9 cellular contexts compared by ENCODE assay signal in the genomic region with DNA sequence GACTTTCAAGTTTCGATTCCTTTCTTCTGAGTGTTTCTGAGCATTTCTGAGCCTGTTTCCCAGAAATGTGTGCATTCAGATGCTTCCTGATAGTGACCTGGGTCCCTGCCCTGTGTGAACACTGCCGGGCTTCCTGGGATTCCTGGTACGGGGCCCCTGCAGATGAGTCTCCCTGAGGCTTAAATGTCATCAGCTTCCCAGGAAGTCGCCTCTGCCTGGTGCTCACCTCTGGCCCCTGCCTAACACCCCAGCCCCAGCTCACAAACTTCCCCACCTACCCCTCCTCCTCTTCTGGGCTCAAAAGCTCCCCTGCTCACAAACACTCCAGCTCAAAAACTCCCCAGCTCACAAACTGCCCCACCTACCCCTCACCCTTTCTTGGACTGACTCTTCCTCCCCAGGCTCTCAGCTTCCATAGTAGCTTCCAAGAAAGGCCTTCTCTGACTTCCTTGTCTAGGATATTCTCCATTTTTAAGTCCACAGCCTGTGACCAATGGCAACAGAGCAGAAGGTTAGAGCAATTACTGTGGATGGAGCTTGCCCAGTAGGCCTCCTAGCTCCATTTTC. TPM values are rescaled to one million over a fixed set of nuclear protein-coding genes. Genes with fewer than 3 reads are reported as not detected.
DNase-seq lines count a peak whose midpoint lies in the region; ATAC-seq and TF ChIP-seq lines count a peak whose summit lies in the region.
"Had no signal": no experiment of that assay in that cellular context is flagged by ENCODE, and none has a peak within 500 bp of the region (broad histone marks: within the 10 kb centered on the region; RNA-seq: fewer than 3 reads in every experiment).

No MANE protein-coding gene starts in this region.

- H3K36me3 Mint-ChIP-seq in activated T-helper 17 cell treated with anti-CD3 and anti-CD28 coated beads, Interleukin-2, amount 50 U/mL, for 72 hours (ENCODE audit: low read depth): no peaks in the 10 kb centered on the region

- H3K27ac Mint-ChIP-seq in activated T-helper 17 cell treated with anti-CD3 and anti-CD28 coated beads, Interleukin-2, amount 50 U/mL, for 72 hours: peak overlapping the region; percentile 31

- peak overlapping the region; percentile 55 for H3K4me2 ChIP-seq in hepatocyte
- H3K4me2 ChIP-seq in OCI-LY7 (ENCODE audit: low read length): no peak overlapping the region
- H3K4me2 ChIP-seq: KMS-11 had no signal

- POLR2A ChIA-PET in OCI-LY7 (lab: Charles Lee): no interaction called here

- intact Hi-C loops in stomach (cut with DNase I; ENCODE audit: low total_unique reads): no loop called here
- intact Hi-C loops in OCI-LY7 (cut with micrococcal nuclease; ENCODE audit: unreplicated experiment): no loop called here

- H3K4me3 Mint-ChIP-seq in activated T-helper 17 cell treated with anti-CD3 and anti-CD28 coated beads, Interleukin-2, amount 50 U/mL, for 72 hours: no peak overlapping the region

- H3K27ac ChIP-seq in hepatocyte (peak overlapping the region; percentile 91), stomach (peak overlapping the region in 4 of 5 donors; percentile 59 to 71 (median 60)), OCI-LY7 (ENCODE audit: low read depth, low read length, poor library complexity, severe bottlenecking) (no peak overlapping the region)
- H3K27ac ChIP-seq: KMS-11 had no signal

- TF ChIP-seq EP300 in stomach (IDR thresholded peaks at IDR 0.05): no peak

- H3K9me2 ChIP-seq in hepatocyte (replicated peaks; ENCODE audit: insufficient read depth) (no peaks in the 10 kb centered on the region), OCI-LY7 (ENCODE audit: insufficient read depth, low read length) (no peaks in the 10 kb centered on the region)

- TF ChIP-seq POLR2A in stomach (IDR thresholded peaks at IDR 0.05): no peak

- H3K4me1 ChIP-seq in hepatocyte (ENCODE audit: insufficient read depth) (peaks cover 32% of the 10 kb centered on the region), stomach (peaks cover 33 to 48% (median 37%) of the 10 kb centered on the region in 4 donors), OCI-LY7 (ENCODE audit: insufficient read depth, low read length, poor library complexity, severe bottlenecking) (no peaks in the 10 kb centered on the region)

- H3K27me3 Mint-ChIP-seq in activated T-helper 17 cell treated with anti-CD3 and anti-CD28 coated beads, Interleukin-2, amount 50 U/mL, for 72 hours: no peaks in the 10 kb centered on the region

- H3K9me3 ChIP-seq in hepatocyte (ENCODE audit: low read depth): no peaks in the 10 kb centered on the region
- no peaks in the 10 kb centered on the region for H3K9me3 ChIP-seq in stomach
- H3K9me3 ChIP-seq in OCI-LY7 (ENCODE audit: low read length): no peaks in the 10 kb centered on the region

- peak; percentile 26 for DNase-seq in activated CD8-positive, alpha-beta memory T cell treated with anti-CD3 and anti-CD28 coated beads for 24 hours
- DNase-seq in activated CD8-positive, alpha-beta memory T cell treated with anti-CD3 and anti-CD28 coated beads, Interleukin-2, amount 50 U/mL, for 4 hours: no peak
- peak; percentile 64 for DNase-seq in hepatocyte (ENCODE audit: low spot score)
- peak; percentile 24 for DNase-seq in stomach
- DNase-seq in OCI-LY7 (ENCODE audit: low spot score): no peak
- DNase-seq in hippocampal formation (lab: John Stamatoyannopoulos, UW): no peak
- DNase-seq in NCI-H1436 treated with DMSO at 0.1 percent for 48 hours (lab: John Stamatoyannopoulos, UW): no peak

- H3K4me3 ChIP-seq in hepatocyte (no peak overlapping the region), stomach (no peak overlapping the region), OCI-LY7 (ENCODE audit: low read depth, low read length, poor library complexity, severe bottlenecking) (no peak overlapping the region)

- no TSS peak for BruUV-seq in OCI-LY7 (replicated peaks; lab: Mats Ljungman, UMichigan)

- ATAC-seq in activated T-helper 17 cell treated with anti-CD3 and anti-CD28 coated beads, Interleukin-2, amount 50 U/mL, for 72 hours (replicated peaks): peak; percentile 32

- WGBS in hepatocyte (ENCODE audit: low lambda C conversion rate, missing lambda C conversion rate): 12% methylated on average over 4 of the region's 4 CpGs
- WGBS in stomach, 5 donors: 20 to 26% (median 23%) methylated on average over 4 of the region's 4 CpGs

- H3K9me3 Mint-ChIP-seq in activated T-helper 17 cell treated with anti-CD3 and anti-CD28 coated beads, Interleukin-2, amount 50 U/mL, for 72 hours: no peaks in the 10 kb centered on the region

- H3K79me2 ChIP-seq in hepatocyte (no peaks in the 10 kb centered on the region), OCI-LY7 (ENCODE audit: insufficient read depth, low read depth, low read length) (no peaks in the 10 kb centered on the region)

- H3K36me3 ChIP-seq in hepatocyte (replicated peaks; ENCODE audit: insufficient read depth, low read depth) (no peaks in the 10 kb centered on the region), stomach (no peaks in the 10 kb centered on the region), OCI-LY7 (ENCODE audit: insufficient read depth, low read length) (no peaks in the 10 kb centered on the region)

- CTCF ChIA-PET in OCI-LY7 (lab: Charles Lee; ENCODE audit: unreplicated experiment): no interaction called here

- peak overlapping the region; percentile 45 for H2AFZ ChIP-seq in hepatocyte
- H2AFZ ChIP-seq in OCI-LY7 (ENCODE audit: low read length): no peak overlapping the region

- H3K27me3 ChIP-seq in hepatocyte (no peaks in the 10 kb centered on the region), stomach (no peaks in the 10 kb centered on the region)

- TF ChIP-seq CTCF in hepatocyte (IDR thresholded peaks at IDR 0.05; ENCODE audit: poor library complexity) (no peak), stomach (IDR thresholded peaks at IDR 0.05) (no peak), OCI-LY7 (conservative IDR thresholded peaks at IDR 0.05; ENCODE audit: low read length) (no peak)

- H3K4me1 Mint-ChIP-seq in activated T-helper 17 cell treated with anti-CD3 and anti-CD28 coated beads, Interleukin-2, amount 50 U/mL, for 72 hours: peaks cover 4% of the 10 kb centered on the region

- H4K20me1 ChIP-seq in hepatocyte (ENCODE audit: insufficient read depth, poor library complexity, severe bottlenecking) (no peaks in the 10 kb centered on the region), OCI-LY7 (ENCODE audit: insufficient read depth, low read length) (no peaks in the 10 kb centered on the region)

RNA-seq across cellular contexts. Expression of a gene that starts 42.0 kb away (rescaled TPM):
- total RNA-seq in activated T-helper 17 cell treated with anti-CD3 and anti-CD28 coated beads, Interleukin-2, amount 50 U/mL, for 72 hours: under 1 TPM; 0.19 to 0.76 TPM
- total RNA-seq in hepatocyte (120 and 133 TPM in 2 replicates), stomach (100 to 1,000 TPM in 1 of 5 donors, 10 to 100 TPM in 4; 27.8 to 195 (median 44.3) TPM), OCI-LY7 (2022) (0.18 TPM in 1 of 2 replicates, not detected in the other)
- polyA plus RNA-seq in hepatocyte (85.8 and 88.5 TPM in 2 replicates), stomach (10 to 100 TPM; 16.2 to 28.0 (median 25.1) TPM)
- not detected in 2 replicates for total RNA-seq in OCI-LY7 (2014; rRNA removed; shearing (Covaris generic))

Comparison
In these comparisons a context has a peak if more than half of its experiments do, and no peak if none do; other contexts are left out.
1. DNase-seq: peak in activated CD8-positive, alpha-beta memory T cell treated with anti-CD3 and anti-CD28 coated beads for 24 hours (single experiment), hepatocyte (single experiment) and stomach (single experiment); none in activated CD8-positive, alpha-beta memory T cell treated with anti-CD3 and anti-CD28 coated beads, Interleukin-2, amount 50 U/mL, for 4 hours (single experiment), OCI-LY7 (single experiment), hippocampal formation (0 of 2) and NCI-H1436 treated with DMSO at 0.1 percent for 48 hours (single experiment).
2. RNA of a gene that starts 42.0 kb away (total RNA-seq): 120 to 133 TPM in hepatocyte and 27.8 to 195 TPM in stomach; 0.19 to 0.76 TPM in activated T-helper 17 cell treated with anti-CD3 and anti-CD28 coated beads, Interleukin-2, amount 50 U/mL, for 72 hours and 0.18 TPM in OCI-LY7; every median in the first group is over 10 times any median in the second.